13 cellular contexts compared by ENCODE assay signal in genomic region chr1:84493747-84494146, GRCh38.
"Had no signal": no experiment of that assay in that cellular context is flagged by ENCODE, and none has a peak within 500 bp of the region (broad histone marks: within the 10 kb centered on the region; RNA-seq: fewer than 3 reads in every experiment).

No MANE protein-coding gene starts in this region.

- H3K4me3 ChIP-seq: left lung, psoas muscle, stomach had no signal

- H3K4me2 ChIP-seq: SK-N-SH had no signal

- H3K9me3 Mint-ChIP-seq: endodermal cell; T-helper 1 cell treated with Interleukin-12 subunit alpha and Interleukin-12 subunit beta and Interleukin-4 antibody, amounts not matched to agents 30 μg/mL and 1 μg/mL, for 36 hours; WTC11 had no signal

- H3K4me1 ChIP-seq: left lung, psoas muscle had no signal

- DNase-seq: activated gamma-delta T cell treated with Interleukin-2 at 50 U/mL for 16 hours, amygdala, cerebellar nuclear complex, dermis blood vessel endothelial cell, endodermal cell, erythroblast, left lung, psoas muscle, SK-N-SH, stomach had no signal

- H3K27ac ChIP-seq: left lung, psoas muscle, stomach had no signal

- ATAC-seq: left lung, psoas muscle, sciatic nerve, WTC11 had no signal

- H3K27ac Mint-ChIP-seq: endodermal cell; T-helper 1 cell treated with Interleukin-12 subunit alpha and Interleukin-12 subunit beta and Interleukin-4 antibody, amounts not matched to agents 30 μg/mL and 1 μg/mL, for 36 hours; WTC11 had no signal

- H3K4me1 Mint-ChIP-seq: endodermal cell, WTC11 had no signal

- H3K27me3 ChIP-seq: left lung, stomach had no signal

- H3K4me3 Mint-ChIP-seq: endodermal cell; T-helper 1 cell treated with Interleukin-12 subunit alpha and Interleukin-12 subunit beta and Interleukin-4 antibody, amounts not matched to agents 30 μg/mL and 1 μg/mL, for 36 hours; WTC11 had no signal

- H3K9ac ChIP-seq: SK-N-SH had no signal

- H3K9me3 ChIP-seq: left lung, psoas muscle, SK-N-SH, stomach had no signal
